1 cellular context compared by ENCODE assay signal in the genomic region with DNA sequence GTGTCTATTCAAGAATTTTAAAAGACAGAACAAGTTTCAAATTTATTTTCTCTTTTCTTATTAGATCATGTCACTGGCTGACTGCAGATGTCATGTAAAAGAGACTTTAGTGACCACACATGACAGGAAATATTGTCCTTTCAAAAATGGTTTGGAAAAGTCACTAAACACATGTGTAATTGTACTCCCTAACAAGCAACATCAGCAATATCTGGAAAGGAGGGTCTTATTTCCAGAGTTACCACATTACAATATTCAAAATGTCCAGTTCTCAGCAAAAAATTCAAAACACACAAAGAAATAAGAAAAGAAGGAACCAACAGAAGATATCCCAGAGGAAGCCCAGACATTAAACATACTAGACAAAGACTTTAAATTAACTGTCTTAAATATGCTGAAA.
TF ChIP-seq lines count a peak whose summit lies in the region.

No MANE protein-coding gene starts in this region.

TF ChIP-seq in HepG2, 621 proteins besides CTCF, POLR2A, EP300 and RAD21 (continued from another document):
- TF ChIP-seq, protein P1, sequence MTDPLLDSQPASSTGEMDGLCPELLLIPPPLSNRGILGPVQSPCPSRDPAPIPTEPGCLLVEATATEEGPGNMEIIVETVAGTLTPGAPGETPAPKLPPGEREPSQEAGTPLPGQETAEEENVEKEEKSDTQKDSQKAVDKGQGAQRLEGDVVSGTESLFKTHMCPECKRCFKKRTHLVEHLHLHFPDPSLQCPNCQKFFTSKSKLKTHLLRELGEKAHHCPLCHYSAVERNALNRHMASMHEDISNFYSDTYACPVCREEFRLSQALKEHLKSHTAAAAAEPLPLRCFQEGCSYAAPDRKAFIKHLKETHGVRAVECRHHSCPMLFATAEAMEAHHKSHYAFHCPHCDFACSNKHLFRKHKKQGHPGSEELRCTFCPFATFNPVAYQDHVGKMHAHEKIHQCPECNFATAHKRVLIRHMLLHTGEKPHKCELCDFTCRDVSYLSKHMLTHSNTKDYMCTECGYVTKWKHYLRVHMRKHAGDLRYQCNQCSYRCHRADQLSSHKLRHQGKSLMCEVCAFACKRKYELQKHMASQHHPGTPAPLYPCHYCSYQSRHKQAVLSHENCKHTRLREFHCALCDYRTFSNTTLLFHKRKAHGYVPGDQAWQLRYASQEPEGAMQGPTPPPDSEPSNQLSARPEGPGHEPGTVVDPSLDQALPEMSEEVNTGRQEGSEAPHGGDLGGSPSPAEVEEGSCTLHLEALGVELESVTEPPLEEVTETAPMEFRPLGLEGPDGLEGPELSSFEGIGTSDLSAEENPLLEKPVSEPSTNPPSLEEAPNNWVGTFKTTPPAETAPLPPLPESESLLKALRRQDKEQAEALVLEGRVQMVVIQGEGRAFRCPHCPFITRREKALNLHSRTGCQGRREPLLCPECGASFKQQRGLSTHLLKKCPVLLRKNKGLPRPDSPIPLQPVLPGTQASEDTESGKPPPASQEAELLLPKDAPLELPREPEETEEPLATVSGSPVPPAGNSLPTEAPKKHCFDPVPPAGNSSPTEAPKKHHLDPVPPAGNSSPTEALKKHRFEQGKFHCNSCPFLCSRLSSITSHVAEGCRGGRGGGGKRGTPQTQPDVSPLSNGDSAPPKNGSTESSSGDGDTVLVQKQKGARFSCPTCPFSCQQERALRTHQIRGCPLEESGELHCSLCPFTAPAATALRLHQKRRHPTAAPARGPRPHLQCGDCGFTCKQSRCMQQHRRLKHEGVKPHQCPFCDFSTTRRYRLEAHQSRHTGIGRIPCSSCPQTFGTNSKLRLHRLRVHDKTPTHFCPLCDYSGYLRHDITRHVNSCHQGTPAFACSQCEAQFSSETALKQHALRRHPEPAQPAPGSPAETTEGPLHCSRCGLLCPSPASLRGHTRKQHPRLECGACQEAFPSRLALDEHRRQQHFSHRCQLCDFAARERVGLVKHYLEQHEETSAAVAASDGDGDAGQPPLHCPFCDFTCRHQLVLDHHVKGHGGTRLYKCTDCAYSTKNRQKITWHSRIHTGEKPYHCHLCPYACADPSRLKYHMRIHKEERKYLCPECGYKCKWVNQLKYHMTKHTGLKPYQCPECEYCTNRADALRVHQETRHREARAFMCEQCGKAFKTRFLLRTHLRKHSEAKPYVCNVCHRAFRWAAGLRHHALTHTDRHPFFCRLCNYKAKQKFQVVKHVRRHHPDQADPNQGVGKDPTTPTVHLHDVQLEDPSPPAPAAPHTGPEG (CRISPR knock-in tag; IDR thresholded peaks at IDR 0.05), result no peak
- TF ChIP-seq ZNF761 (CRISPR knock-in tag; conservative IDR thresholded peaks at IDR 0.05), result no peak
